Comparison of ENCODE assay signal across 27 cellular contexts in genomic region chr3:106731230-106731629, GRCh38.
"Had no signal": no experiment of that assay in that cellular context is flagged by ENCODE, and none has a peak within 500 bp of the region (broad histone marks: within the 10 kb centered on the region; RNA-seq: fewer than 3 reads in every experiment).

No MANE protein-coding gene starts in this region.

- H3K4me1 Mint-ChIP-seq: activated CD4-positive, alpha-beta T cell treated with anti-CD3 and anti-CD28 coated beads, Interleukin-2, amount 10 ng/mL, durations not matched to agents 7 days and 5 days; activated naive CD8-positive, alpha-beta T cell treated with anti-CD3 and anti-CD28 coated beads, Interleukin-2, amount 50 U/mL, for 24 hours; T-cell had no signal

- H3K9ac ChIP-seq: KMS-11 had no signal

- H3K4me2 ChIP-seq: KMS-11 had no signal

- H3K27me3 Mint-ChIP-seq: brain had no signal

- DNase-seq: activated CD4-positive, alpha-beta memory T cell treated with anti-CD3 and anti-CD28 coated beads for 36 hours; activated CD4-positive, alpha-beta T cell treated with anti-CD3 and anti-CD28 coated beads, Interleukin-2, amount 10 ng/mL, durations not matched to agents 7 days and 5 days; activated CD4-positive, CD25-positive, alpha-beta regulatory T cell; activated CD8-positive, alpha-beta memory T cell treated with anti-CD3 and anti-CD28 coated beads for 24 hours; activated effector memory CD4-positive, alpha-beta T cell treated with anti-CD3 and anti-CD28 coated beads, Interleukin-2, amount 50 U/mL, for 16 hours; activated naive CD4-positive, alpha-beta T cell treated with Interleukin-2 at 50 U/mL for 16 hours; activated naive CD8-positive, alpha-beta T cell treated with anti-CD3 and anti-CD28 coated beads, Interleukin-2, amount 50 U/mL, for 24 hours; activated T-cell treated with anti-CD3 and anti-CD28 coated beads, Interleukin-2, amount 50 U/mL, for 4 hours; amniotic stem cell; MM.1S; NCI-H1105; NCI-H1436; NCI-H1694 treated with DMSO at 0.1 percent for 48 hours; NCI-H2029 treated with DMSO at 0.1 percent for 48 hours; NCI-H345; NCI-H524; Peyer's patch; SHP77 treated with DMSO at 0.1 percent for 48 hours; T-cell; T-helper 2 cell; T1000 had no signal

- H3K36me3 ChIP-seq: ascending aorta, cardiac muscle cell, Peyer's patch had no signal

- H3K4me3 Mint-ChIP-seq: activated CD4-positive, alpha-beta memory T cell treated with anti-CD3 and anti-CD28 coated beads for 36 hours; activated CD4-positive, alpha-beta T cell treated with anti-CD3 and anti-CD28 coated beads, Interleukin-2, amount 10 ng/mL, durations not matched to agents 7 days and 5 days; activated naive CD8-positive, alpha-beta T cell treated with anti-CD3 and anti-CD28 coated beads, Interleukin-2, amount 50 U/mL, for 24 hours; activated T-cell treated with anti-CD3 and anti-CD28 coated beads, Interleukin-2, amount 50 U/mL, for 4 hours; brain; T-cell had no signal

- H3K9me3 Mint-ChIP-seq: activated CD4-positive, alpha-beta memory T cell treated with anti-CD3 and anti-CD28 coated beads for 36 hours; activated CD4-positive, alpha-beta T cell treated with anti-CD3 and anti-CD28 coated beads, Interleukin-2, amount 10 ng/mL, durations not matched to agents 7 days and 5 days; activated naive CD4-positive, alpha-beta T cell treated with anti-CD3 and anti-CD28 coated beads, Interleukin-2, amount 50 U/mL, for 72 hours; activated naive CD8-positive, alpha-beta T cell treated with anti-CD3 and anti-CD28 coated beads, Interleukin-2, amount 50 U/mL, for 24 hours; activated T-cell treated with anti-CD3 and anti-CD28 coated beads, Interleukin-2, amount 50 U/mL, for 4 hours; brain; T-cell had no signal

- H3K9me3 ChIP-seq: ascending aorta, Peyer's patch had no signal

- H3K4me1 ChIP-seq: ascending aorta, Peyer's patch had no signal

- H3K4me3 ChIP-seq: ascending aorta, cardiac muscle cell, Peyer's patch had no signal

- H3K27me3 ChIP-seq: ascending aorta, cardiac muscle cell, Peyer's patch had no signal

- H3K27ac Mint-ChIP-seq: activated CD4-positive, alpha-beta memory T cell treated with anti-CD3 and anti-CD28 coated beads for 36 hours; activated CD4-positive, alpha-beta T cell treated with anti-CD3 and anti-CD28 coated beads, Interleukin-2, amount 10 ng/mL, durations not matched to agents 7 days and 5 days; activated naive CD4-positive, alpha-beta T cell treated with anti-CD3 and anti-CD28 coated beads, Interleukin-2, amount 50 U/mL, for 72 hours; activated naive CD8-positive, alpha-beta T cell treated with anti-CD3 and anti-CD28 coated beads, Interleukin-2, amount 50 U/mL, for 24 hours; brain; T-cell had no signal

- H3K27ac ChIP-seq: ascending aorta, cardiac muscle cell, KMS-11, Peyer's patch, VCaP had no signal

- H3K36me3 Mint-ChIP-seq: activated CD4-positive, alpha-beta memory T cell treated with anti-CD3 and anti-CD28 coated beads for 36 hours; activated naive CD4-positive, alpha-beta T cell treated with anti-CD3 and anti-CD28 coated beads, Interleukin-2, amount 50 U/mL, for 72 hours; brain; T-cell had no signal

- ATAC-seq: activated naive CD4-positive, alpha-beta T cell treated with anti-CD3 and anti-CD28 coated beads, Interleukin-2, amount 50 U/mL, for 72 hours; activated naive CD8-positive, alpha-beta T cell treated with anti-CD3 and anti-CD28 coated beads, Interleukin-2, amount 50 U/mL, for 24 hours; activated T-cell treated with anti-CD3 and anti-CD28 coated beads, Interleukin-2, amount 50 U/mL, for 4 hours; T-cell had no signal
